In genomic region chr5:141585594-141585993, GRCh38 we compare ENCODE assay signal across 25 cellular contexts.
"Had no signal": no experiment of that assay in that cellular context is flagged by ENCODE, and none has a peak within 500 bp of the region (broad histone marks: within the 10 kb centered on the region; RNA-seq: fewer than 3 reads in every experiment).

No MANE protein-coding gene starts in this region.

- H3K27ac Mint-ChIP-seq: activated naive CD8-positive, alpha-beta T cell treated with anti-CD3 and anti-CD28 coated beads for 36 hours; stimulated activated naive B cell treated with anti-CD40 and anti-IgM and Interleukin-4, amounts not matched to agents 10 μg/mL and 1 μg/mL and 100 μg/mL, for 72 hours had no signal

- ATAC-seq: activated T-cell treated with anti-CD3 and anti-CD28 coated beads, Interleukin-2, amount 50 U/mL, for 4 hours; esophagus mucosa; natural killer cell had no signal

- H3K9me3 ChIP-seq: left ventricle myocardium inferior, neutrophil, ovary, prostate gland, testis, uterus had no signal

- H3K36me3 ChIP-seq: ovary, prostate gland, uterus had no signal

- H3K4me1 ChIP-seq: left ventricle myocardium inferior, prostate gland, testis, uterus had no signal

- H3K9me3 Mint-ChIP-seq: activated naive CD8-positive, alpha-beta T cell treated with anti-CD3 and anti-CD28 coated beads for 36 hours; activated T-cell treated with anti-CD3 and anti-CD28 coated beads, Interleukin-2, amount 50 U/mL, for 4 hours; immature natural killer cell; natural killer cell; stimulated activated naive B cell treated with anti-CD40 and anti-IgM and Interleukin-4, amounts not matched to agents 10 μg/mL and 1 μg/mL and 100 μg/mL, for 72 hours had no signal

- DNase-seq: activated CD4-positive, alpha-beta T cell treated with anti-CD3 and anti-CD28 coated beads, Interleukin-2, amount 50 U/mL, for 4 hours; activated CD8-positive, alpha-beta memory T cell treated with anti-CD3 and anti-CD28 coated beads for 24 hours; activated CD8-positive, alpha-beta memory T cell treated with anti-CD3 and anti-CD28 coated beads, Interleukin-2, amount 50 U/mL, for 4 hours; activated naive CD4-positive, alpha-beta T cell treated with Interleukin-2 at 50 U/mL for 16 hours; activated naive CD8-positive, alpha-beta T cell treated with anti-CD3 and anti-CD28 coated beads for 36 hours; activated T-cell treated with anti-CD3 and anti-CD28 coated beads, Interleukin-2, amount 50 U/mL, for 4 hours; central memory CD4-positive, alpha-beta T cell; effector memory CD4-positive, alpha-beta T cell; foreskin melanocyte; immature natural killer cell; kidney glomerular epithelial cell; left ventricle myocardium inferior; mammary epithelial cell; midbrain; natural killer cell; ovary; stimulated activated CD4-positive, alpha-beta T cell treated with anti-CD3 and anti-CD28 coated beads, Interleukin-2, amount 100 ng/mL, for 48 hours; stimulated activated CD8-positive, alpha-beta memory T cell treated with anti-CD3 and anti-CD28 coated beads, Interleukin-4, amount 100 ng/mL, for 48 hours; stimulated activated naive B cell treated with anti-CD40 and anti-IgM and Interleukin-4, amounts not matched to agents 10 μg/mL and 1 μg/mL and 100 μg/mL, for 72 hours; testis; trophoblast cell; uterus had no signal

- H3K4me3 ChIP-seq: left ventricle myocardium inferior, ovary, prostate gland, testis, uterus had no signal

- H3K27me3 Mint-ChIP-seq: activated naive CD8-positive, alpha-beta T cell treated with anti-CD3 and anti-CD28 coated beads for 36 hours; stimulated activated naive B cell treated with anti-CD40 and anti-IgM and Interleukin-4, amounts not matched to agents 10 μg/mL and 1 μg/mL and 100 μg/mL, for 72 hours had no signal

- H3K4me3 Mint-ChIP-seq: activated naive CD8-positive, alpha-beta T cell treated with anti-CD3 and anti-CD28 coated beads for 36 hours; activated T-cell treated with anti-CD3 and anti-CD28 coated beads, Interleukin-2, amount 50 U/mL, for 4 hours; immature natural killer cell; natural killer cell; stimulated activated naive B cell treated with anti-CD40 and anti-IgM and Interleukin-4, amounts not matched to agents 10 μg/mL and 1 μg/mL and 100 μg/mL, for 72 hours had no signal

- H3K27me3 ChIP-seq: neutrophil, ovary, testis, uterus had no signal

- H3K27ac ChIP-seq: left ventricle myocardium inferior, neutrophil, ovary, prostate gland, testis, uterus had no signal
